Comparison of ENCODE assay signal across 1 cellular context in genomic region chr1:8878448-8879347, GRCh38.
A peak's percentile ranks its signal among the peaks of the same experiment; 100 is the strongest.
TF ChIP-seq lines count a peak whose summit lies in the region.

Gene ENO1 (minus strand): TSS chr1:8878686. CDS start chr1:8874908, 3,778 bp downstream.

TF ChIP-seq in K562, 482 proteins besides CTCF, POLR2A, EP300 and RAD21 (continued from another document):
- TF ChIP-seq ZBTB40 (IDR thresholded peaks at IDR 0.05) = peak; percentile 92
- TF ChIP-seq ZBTB40 (CRISPR knock-in tag; IDR thresholded peaks at IDR 0.05) = peak; percentile 76; the same call in 1 of the 2 replicates
- TF ChIP-seq STAT5A (IDR thresholded peaks at IDR 0.05; ENCODE audit: borderline replicate concordance, low read length) = no peak
- TF ChIP-seq NR2C1 (IDR thresholded peaks at IDR 0.05) = no peak
- TF ChIP-seq NR2C1 (tag; IDR thresholded peaks at IDR 0.05) = no peak
- TF ChIP-seq ZNF445 (CRISPR knock-in tag; IDR thresholded peaks at IDR 0.05; ENCODE audit: low read depth) = no peak
